Comparison of ENCODE assay signal across 1 cellular context in the genomic region with DNA sequence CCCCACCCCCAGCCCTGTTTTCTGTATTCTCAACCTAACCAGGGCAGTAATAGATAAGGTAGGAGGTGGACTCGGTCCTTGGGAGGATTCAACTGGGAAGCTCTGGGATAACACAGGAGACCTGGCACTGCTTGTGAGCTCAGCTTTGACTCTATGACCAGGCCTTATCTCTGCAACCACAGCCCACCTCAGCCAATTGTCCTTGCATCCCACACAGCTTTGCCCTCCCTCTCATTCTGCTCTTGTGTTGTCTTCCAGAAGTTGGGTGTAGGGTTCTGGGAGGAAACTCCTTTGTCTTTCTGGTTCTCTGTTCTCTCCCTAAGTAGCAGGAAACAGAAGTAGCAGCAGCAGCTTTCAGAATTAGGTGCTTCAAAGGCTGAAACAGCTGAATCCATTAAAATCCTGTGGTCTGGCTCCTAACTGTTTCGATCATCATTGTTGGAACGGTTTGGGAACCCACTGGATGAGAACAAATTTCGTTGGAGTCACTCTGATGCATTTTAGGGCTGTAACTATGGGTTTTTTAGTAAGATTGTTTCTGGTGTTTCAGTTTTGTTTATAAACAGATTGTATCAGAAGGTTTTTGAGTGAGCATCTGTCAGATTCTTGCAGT.
TF ChIP-seq lines count a peak whose summit lies in the region.

No MANE protein-coding gene starts in this region.

TF ChIP-seq in HCT116, 20 proteins besides CTCF, POLR2A, EP300 and RAD21:
- TF ChIP-seq ZFX (IDR thresholded peaks at IDR 0.05) (no peak), EZH2phosphoT487 (IDR thresholded peaks at IDR 0.05; ENCODE audit: borderline replicate concordance) (no peak), ELF1 (IDR thresholded peaks at IDR 0.05; ENCODE audit: borderline replicate concordance, low read depth) (no peak), SRF (IDR thresholded peaks at IDR 0.05; ENCODE audit: low read depth) (no peak), POLR2AphosphoS5 (IDR thresholded peaks at IDR 0.05; ENCODE audit: low read depth, low read length) (no peak), TCF7L2 (IDR thresholded peaks at IDR 0.05; ENCODE audit: borderline replicate concordance, extremely low read depth, insufficient read depth, insufficient read length) (no peak), JUND (IDR thresholded peaks at IDR 0.05) (no peak), CBX3 (IDR thresholded peaks at IDR 0.05; ENCODE audit: low read depth) (no peak), FOSL1 (IDR thresholded peaks at IDR 0.05; ENCODE audit: low read depth) (no peak)
- TF ChIP-seq, protein P1, sequence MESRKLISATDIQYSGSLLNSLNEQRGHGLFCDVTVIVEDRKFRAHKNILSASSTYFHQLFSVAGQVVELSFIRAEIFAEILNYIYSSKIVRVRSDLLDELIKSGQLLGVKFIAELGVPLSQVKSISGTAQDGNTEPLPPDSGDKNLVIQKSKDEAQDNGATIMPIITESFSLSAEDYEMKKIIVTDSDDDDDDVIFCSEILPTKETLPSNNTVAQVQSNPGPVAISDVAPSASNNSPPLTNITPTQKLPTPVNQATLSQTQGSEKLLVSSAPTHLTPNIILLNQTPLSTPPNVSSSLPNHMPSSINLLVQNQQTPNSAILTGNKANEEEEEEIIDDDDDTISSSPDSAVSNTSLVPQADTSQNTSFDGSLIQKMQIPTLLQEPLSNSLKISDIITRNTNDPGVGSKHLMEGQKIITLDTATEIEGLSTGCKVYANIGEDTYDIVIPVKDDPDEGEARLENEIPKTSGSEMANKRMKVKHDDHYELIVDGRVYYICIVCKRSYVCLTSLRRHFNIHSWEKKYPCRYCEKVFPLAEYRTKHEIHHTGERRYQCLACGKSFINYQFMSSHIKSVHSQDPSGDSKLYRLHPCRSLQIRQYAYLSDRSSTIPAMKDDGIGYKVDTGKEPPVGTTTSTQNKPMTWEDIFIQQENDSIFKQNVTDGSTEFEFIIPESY (IDR thresholded peaks at IDR 0.05; ENCODE audit: extremely low read depth, insufficient replicate concordance, low read length) = no peak
